ENCODE assay signal across 8 cellular contexts in the genomic region with DNA sequence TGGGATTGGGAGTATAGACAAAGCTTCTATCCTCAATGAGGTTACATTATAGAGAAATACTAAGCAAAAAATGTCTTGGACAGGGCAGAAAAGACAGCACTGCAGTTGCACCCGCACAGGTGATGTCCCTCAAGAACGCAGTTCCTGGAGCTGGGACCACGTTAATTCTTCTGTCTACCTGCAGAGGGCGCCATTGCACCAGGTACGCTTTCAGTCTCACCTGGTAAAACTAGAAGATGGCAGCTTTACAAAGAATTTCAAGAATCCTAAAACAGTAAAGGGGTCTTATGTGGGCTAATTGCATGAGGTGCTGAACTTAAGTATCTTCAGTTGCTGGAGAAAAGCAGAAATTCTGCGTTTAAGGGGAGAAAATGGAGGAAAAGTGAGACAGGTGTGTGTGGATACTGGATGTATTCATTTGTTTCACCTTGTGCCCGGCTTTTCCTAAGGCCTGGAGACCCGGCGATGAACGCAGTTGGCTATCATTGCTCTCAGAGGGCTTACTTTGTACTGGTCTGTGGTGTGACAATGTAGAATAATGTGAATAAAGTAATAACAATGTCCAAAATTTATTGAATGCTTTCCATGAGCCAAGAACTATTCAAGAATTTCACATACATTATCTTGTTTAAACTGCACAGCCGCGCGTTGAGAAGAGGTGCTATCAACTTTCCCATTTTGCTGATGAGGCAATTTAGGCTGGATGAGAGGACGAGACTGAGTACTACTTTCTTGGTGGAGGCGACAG.
DNase-seq lines count a peak whose midpoint lies in the region; ATAC-seq and TF ChIP-seq lines count a peak whose summit lies in the region.

No MANE protein-coding gene starts in this region.

- CTCF ChIA-PET in activated naive CD4-positive, alpha-beta T cell treated with anti-CD3 and anti-CD28 coated beads for 36 hours (lab: Charles Lee) = interaction anchor here (0.5 to 1.0 kb wide), 4 partner anchors 157 to 617 kb away, joined by 3 to 4 read pairs (median 4); no protein-coding TSS in a partner anchor
- CTCF ChIA-PET in CD8-positive, alpha-beta T cell (lab: Charles Lee) = no interaction called here

- no peaks in the 10 kb centered on the region for H3K4me1 ChIP-seq in right lobe of liver
- H3K4me1 ChIP-seq in CD8-positive, alpha-beta T cell (ENCODE audit: insufficient read depth, low read length) = no peaks in the 10 kb centered on the region

- no peaks in the 10 kb centered on the region for H3K27me3 ChIP-seq in right lobe of liver
- H3K27me3 ChIP-seq in CD8-positive, alpha-beta T cell (ENCODE audit: insufficient read depth, low read length) = no peaks in the 10 kb centered on the region

- intact Hi-C loops in activated naive CD4-positive, alpha-beta T cell treated with anti-CD3 and anti-CD28 coated beads for 36 hours (cut with micrococcal nuclease) = loop anchor here (5.0 kb wide), 1 partner anchor 599 kb away; no protein-coding TSS in a partner anchor
- intact Hi-C loops in right lobe of liver (cut with DNase I) = no loop called here
- intact Hi-C loops in CD8-positive, alpha-beta T cell (cut with DNase I, micrococcal nuclease) = no loop called here

- no peaks in the 10 kb centered on the region for H3K27me3 Mint-ChIP-seq in activated naive CD4-positive, alpha-beta T cell treated with anti-CD3 and anti-CD28 coated beads for 36 hours (ENCODE audit: low read depth)
- no peaks in the 10 kb centered on the region for H3K27me3 Mint-ChIP-seq in activated naive CD8-positive, alpha-beta T cell treated with anti-CD3 and anti-CD28 coated beads, Interleukin-2, amount 10 ng/mL, durations not matched to agents 7 days and 5 days
- H3K27me3 Mint-ChIP-seq in CD8-positive, alpha-beta T cell (ENCODE audit: low read depth) = no peaks in the 10 kb centered on the region

- no peak for ATAC-seq in activated naive CD8-positive, alpha-beta T cell treated with anti-CD3 and anti-CD28 coated beads, Interleukin-2, amount 10 ng/mL, durations not matched to agents 7 days and 5 days (ENCODE audit: low read depth)
- peak; percentile 81 to 90 (median 83) for ATAC-seq in right lobe of liver
- no peak for ATAC-seq in CD8-positive, alpha-beta T cell

- H3K4me1 Mint-ChIP-seq in activated naive CD4-positive, alpha-beta T cell treated with anti-CD3 and anti-CD28 coated beads for 36 hours (ENCODE audit: low read depth) = no peaks in the 10 kb centered on the region
- no peaks in the 10 kb centered on the region for H3K4me1 Mint-ChIP-seq in activated naive CD8-positive, alpha-beta T cell treated with anti-CD3 and anti-CD28 coated beads, Interleukin-2, amount 10 ng/mL, durations not matched to agents 7 days and 5 days
- no peaks in the 10 kb centered on the region for H3K4me1 Mint-ChIP-seq in CD8-positive, alpha-beta T cell (ENCODE audit: low read depth)

- no peaks in the 10 kb centered on the region for H3K36me3 Mint-ChIP-seq in activated naive CD4-positive, alpha-beta T cell treated with anti-CD3 and anti-CD28 coated beads for 36 hours (ENCODE audit: low read depth)
- H3K36me3 Mint-ChIP-seq in activated naive CD8-positive, alpha-beta T cell treated with anti-CD3 and anti-CD28 coated beads, Interleukin-2, amount 10 ng/mL, durations not matched to agents 7 days and 5 days = no peaks in the 10 kb centered on the region
- H3K36me3 Mint-ChIP-seq in CD8-positive, alpha-beta T cell = no peaks in the 10 kb centered on the region

- POLR2A ChIA-PET in activated naive CD8-positive, alpha-beta T cell treated with anti-CD3 and anti-CD28 coated beads, Interleukin-2, amount 10 ng/mL, durations not matched to agents 7 days and 5 days (lab: Charles Lee) = no interaction called here
- POLR2A ChIA-PET in CD8-positive, alpha-beta T cell (lab: Charles Lee) = no interaction called here

- H3K4me3 ChIP-seq in right lobe of liver = no peak overlapping the region
- H3K4me3 ChIP-seq in CD8-positive, alpha-beta T cell (ENCODE audit: low read depth, low read length) = no peak overlapping the region

- H3K27ac Mint-ChIP-seq in activated naive CD4-positive, alpha-beta T cell treated with anti-CD3 and anti-CD28 coated beads for 36 hours = no peak overlapping the region
- no peak overlapping the region for H3K27ac Mint-ChIP-seq in activated naive CD8-positive, alpha-beta T cell treated with anti-CD3 and anti-CD28 coated beads, Interleukin-2, amount 10 ng/mL, durations not matched to agents 7 days and 5 days
- H3K27ac Mint-ChIP-seq in CD8-positive, alpha-beta T cell = no peak overlapping the region

- H3K27ac ChIP-seq in right lobe of liver = no peak overlapping the region
- no peak overlapping the region for H3K27ac ChIP-seq in CD8-positive, alpha-beta T cell (ENCODE audit: low read depth, low read length)

- TF ChIP-seq CTCF in right lobe of liver (IDR thresholded peaks at IDR 0.05) = peak; percentile 71 to 89 (median 78)
- no peak for TF ChIP-seq CTCF in CD8-positive, alpha-beta T cell (IDR thresholded peaks at IDR 0.05)

- no peak overlapping the region for H3K4me3 Mint-ChIP-seq in activated naive CD4-positive, alpha-beta T cell treated with anti-CD3 and anti-CD28 coated beads for 36 hours
- H3K4me3 Mint-ChIP-seq in activated naive CD8-positive, alpha-beta T cell treated with anti-CD3 and anti-CD28 coated beads, Interleukin-2, amount 10 ng/mL, durations not matched to agents 7 days and 5 days = no peak overlapping the region
- no peak overlapping the region for H3K4me3 Mint-ChIP-seq in CD8-positive, alpha-beta T cell

- TF ChIP-seq POLR2A in right lobe of liver (IDR thresholded peaks at IDR 0.05) = no peak

- no peaks in the 10 kb centered on the region for H3K9me3 ChIP-seq in right lobe of liver
- H3K9me3 ChIP-seq in CD8-positive, alpha-beta T cell (ENCODE audit: low read length) = no peaks in the 10 kb centered on the region

- H3K36me3 ChIP-seq in right lobe of liver = no peaks in the 10 kb centered on the region
- H3K36me3 ChIP-seq in CD8-positive, alpha-beta T cell (ENCODE audit: insufficient read depth, low read length) = no peaks in the 10 kb centered on the region

- peak; percentile 52 for DNase-seq in activated naive CD4-positive, alpha-beta T cell treated with anti-CD3 and anti-CD28 coated beads for 36 hours
- no peak for DNase-seq in activated naive CD4-positive, alpha-beta T cell (lab: John Stamatoyannopoulos, UW)
- DNase-seq in H4 (ENCODE audit: low spot score) (peak; percentile 30), NCI-H146 (lab: John Stamatoyannopoulos, UW) (peak; percentile 65), right lobe of liver (peak; percentile 35 to 56 (median 55)), OCI-M2 (lab: John Stamatoyannopoulos, UW; ENCODE audit: unreplicated experiment) (no peak)
- DNase-seq in activated naive CD8-positive, alpha-beta T cell treated with anti-CD3 and anti-CD28 coated beads, Interleukin-2, amount 10 ng/mL, durations not matched to agents 7 days and 5 days = peak; percentile 31
- DNase-seq in CD8-positive, alpha-beta T cell = no peak

- WGBS in right lobe of liver (ENCODE audit: insufficient coverage, low coverage, low lambda C conversion rate, missing lambda C conversion rate) = 49% methylated on average over 15 of the region's 15 CpGs

- H3K9me3 Mint-ChIP-seq in activated naive CD4-positive, alpha-beta T cell treated with anti-CD3 and anti-CD28 coated beads for 36 hours = peaks cover 5% of the 10 kb centered on the region
- H3K9me3 Mint-ChIP-seq in activated naive CD8-positive, alpha-beta T cell treated with anti-CD3 and anti-CD28 coated beads, Interleukin-2, amount 10 ng/mL, durations not matched to agents 7 days and 5 days = peaks cover 2% of the 10 kb centered on the region
- peaks cover 4% of the 10 kb centered on the region for H3K9me3 Mint-ChIP-seq in CD8-positive, alpha-beta T cell

Comparison
In these comparisons a context has a peak if more than half of its experiments do, and no peak if none do; other contexts are left out.
1. DNase-seq: peak in activated naive CD4-positive, alpha-beta T cell treated with anti-CD3 and anti-CD28 coated beads for 36 hours (single experiment), H4 (single experiment), NCI-H146 (single experiment), activated naive CD8-positive, alpha-beta T cell treated with anti-CD3 and anti-CD28 coated beads, Interleukin-2, amount 10 ng/mL, durations not matched to agents 7 days and 5 days (single experiment) and right lobe of liver (3 of 3); none in activated naive CD4-positive, alpha-beta T cell (0 of 4), CD8-positive, alpha-beta T cell (0 of 7) and OCI-M2 (single experiment).
2. ATAC-seq: peak in right lobe of liver (4 of 4); none in activated naive CD8-positive, alpha-beta T cell treated with anti-CD3 and anti-CD28 coated beads, Interleukin-2, amount 10 ng/mL, durations not matched to agents 7 days and 5 days (single experiment) and CD8-positive, alpha-beta T cell (single experiment).